Comparison of ENCODE assay signal across 12 cellular contexts in genomic region chr2:230335461-230335863, GRCh38. TPM values are rescaled to one million over a fixed set of nuclear protein-coding genes. Genes with fewer than 3 reads are reported as not detected.
DNase-seq lines count a peak whose midpoint lies in the region; ATAC-seq and TF ChIP-seq lines count a peak whose summit lies in the region.
"Had no signal": no experiment of that assay in that cellular context is flagged by ENCODE, and none has a peak within 500 bp of the region (broad histone marks: within the 10 kb centered on the region; RNA-seq: fewer than 3 reads in every experiment).

No MANE protein-coding gene starts in this region.

- H3K27me3 ChIP-seq in esophagus muscularis mucosa (no peaks in the 10 kb centered on the region), upper lobe of right lung (no peaks in the 10 kb centered on the region)

- TF ChIP-seq EP300 in esophagus muscularis mucosa (IDR thresholded peaks at IDR 0.05) = no peak

- intact Hi-C loops in esophagus muscularis mucosa (cut with DNase I) = no loop called here
- intact Hi-C loops in upper lobe of right lung (cut with DNase I) = no loop called here

- no peak for TF ChIP-seq POLR2A in esophagus muscularis mucosa (IDR thresholded peaks at IDR 0.05; ENCODE audit: low read depth)

- TF ChIP-seq CTCF in fibroblast of villous mesenchyme (IDR thresholded peaks at IDR 0.05; ENCODE audit: insufficient read depth, low read depth, low read length) (no peak), esophagus muscularis mucosa (IDR thresholded peaks at IDR 0.05) (no peak), upper lobe of right lung (IDR thresholded peaks at IDR 0.05) (no peak)

- H3K9me3 Mint-ChIP-seq in activated naive CD4-positive, alpha-beta T cell treated with anti-CD3 and anti-CD28 coated beads, Interleukin-2, amount 50 U/mL, for 24 hours = peaks cover 4% of the 10 kb centered on the region
- peaks cover 11% of the 10 kb centered on the region for H3K9me3 Mint-ChIP-seq in activated CD8-positive, alpha-beta T cell treated with anti-CD3 and anti-CD28 coated beads, Interleukin-2, amount 10 ng/mL, durations not matched to agents 7 days and 5 days (ENCODE audit: insufficient read depth)

- peaks cover 0 to 3% (median 0%) of the 10 kb centered on the region in 4 donors for H3K9me3 ChIP-seq in esophagus muscularis mucosa
- H3K9me3 ChIP-seq in upper lobe of right lung = no peaks in the 10 kb centered on the region

- peak overlapping the region; percentile 93 for H3K27ac Mint-ChIP-seq in activated naive CD4-positive, alpha-beta T cell treated with anti-CD3 and anti-CD28 coated beads, Interleukin-2, amount 50 U/mL, for 24 hours
- peak overlapping the region; percentile 67 for H3K27ac Mint-ChIP-seq in activated CD8-positive, alpha-beta T cell treated with anti-CD3 and anti-CD28 coated beads, Interleukin-2, amount 10 ng/mL, durations not matched to agents 7 days and 5 days

- WGBS in urinary bladder = 48% methylated on average over 3 of the region's 3 CpGs
- 52% methylated on average over 3 of the region's 3 CpGs for WGBS in esophagus muscularis mucosa

- ATAC-seq in activated CD8-positive, alpha-beta T cell treated with anti-CD3 and anti-CD28 coated beads, Interleukin-2, amount 10 ng/mL, durations not matched to agents 7 days and 5 days = peak; percentile 63
- ATAC-seq in upper lobe of right lung = no peak

- no peak overlapping the region for H3K4me3 ChIP-seq in fibroblast of villous mesenchyme (ENCODE audit: low read depth, low read length)
- H3K4me3 ChIP-seq in urinary bladder (ENCODE audit: low read depth, low read length) = no peak overlapping the region
- no peak overlapping the region for H3K4me3 ChIP-seq in esophagus muscularis mucosa
- no peak overlapping the region for H3K4me3 ChIP-seq in upper lobe of right lung

- H3K4me1 ChIP-seq in urinary bladder (ENCODE audit: insufficient read depth) (no peaks in the 10 kb centered on the region), esophagus muscularis mucosa (no peaks in the 10 kb centered on the region), upper lobe of right lung (peaks cover 11% of the 10 kb centered on the region)

- peak overlapping the region; percentile 76 for H3K4me3 Mint-ChIP-seq in activated naive CD4-positive, alpha-beta T cell treated with anti-CD3 and anti-CD28 coated beads, Interleukin-2, amount 50 U/mL, for 24 hours
- H3K4me3 Mint-ChIP-seq in activated CD8-positive, alpha-beta T cell treated with anti-CD3 and anti-CD28 coated beads, Interleukin-2, amount 10 ng/mL, durations not matched to agents 7 days and 5 days = peak overlapping the region; percentile 34

- peaks cover 46% of the 10 kb centered on the region for H3K36me3 Mint-ChIP-seq in activated naive CD4-positive, alpha-beta T cell treated with anti-CD3 and anti-CD28 coated beads, Interleukin-2, amount 50 U/mL, for 24 hours
- H3K36me3 Mint-ChIP-seq in activated CD8-positive, alpha-beta T cell treated with anti-CD3 and anti-CD28 coated beads, Interleukin-2, amount 10 ng/mL, durations not matched to agents 7 days and 5 days (ENCODE audit: low read depth) = peaks cover 76% of the 10 kb centered on the region

- H3K4me1 Mint-ChIP-seq in activated naive CD4-positive, alpha-beta T cell treated with anti-CD3 and anti-CD28 coated beads, Interleukin-2, amount 50 U/mL, for 24 hours = peaks cover 68% of the 10 kb centered on the region
- H3K4me1 Mint-ChIP-seq in activated CD8-positive, alpha-beta T cell treated with anti-CD3 and anti-CD28 coated beads, Interleukin-2, amount 10 ng/mL, durations not matched to agents 7 days and 5 days (ENCODE audit: low read depth) = peaks cover 61% of the 10 kb centered on the region

- POLR2A ChIA-PET in activated CD8-positive, alpha-beta T cell treated with anti-CD3 and anti-CD28 coated beads, Interleukin-2, amount 10 ng/mL, durations not matched to agents 7 days and 5 days (lab: Charles Lee) = no interaction called here

- peak overlapping the region; percentile 32 for H3K27ac ChIP-seq in urinary bladder (ENCODE audit: low read depth)
- H3K27ac ChIP-seq in esophagus muscularis mucosa (replicated peaks in 1 of 4) = no peak overlapping the region
- H3K27ac ChIP-seq in upper lobe of right lung = no peak overlapping the region

- CTCF ChIA-PET in activated CD8-positive, alpha-beta T cell treated with anti-CD3 and anti-CD28 coated beads, Interleukin-2, amount 10 ng/mL, durations not matched to agents 7 days and 5 days (lab: Charles Lee) = interaction anchor here (0.7 to 1.0 kb wide), 2 partner anchors 13 to 33 kb away, joined by 3 read pairs; no protein-coding TSS in a partner anchor

- H3K27me3 Mint-ChIP-seq in activated naive CD4-positive, alpha-beta T cell treated with anti-CD3 and anti-CD28 coated beads, Interleukin-2, amount 50 U/mL, for 24 hours = no peaks in the 10 kb centered on the region
- no peaks in the 10 kb centered on the region for H3K27me3 Mint-ChIP-seq in activated CD8-positive, alpha-beta T cell treated with anti-CD3 and anti-CD28 coated beads, Interleukin-2, amount 10 ng/mL, durations not matched to agents 7 days and 5 days (ENCODE audit: low read depth)

- no peak for DNase-seq in activated naive CD4-positive, alpha-beta T cell treated with anti-CD3 and anti-CD28 coated beads, Interleukin-2, amount 50 U/mL, for 16 hours
- no peak for DNase-seq in activated CD8-positive, alpha-beta T cell treated with anti-CD3 and anti-CD28 coated beads, Interleukin-2, amount 10 ng/mL, durations not matched to agents 7 days and 5 days
- DNase-seq in fibroblast of villous mesenchyme (ENCODE audit: low read depth) (peak; percentile 72), cortex of kidney (lab: John Stamatoyannopoulos, UW) (no peak), esophagus muscularis mucosa (ENCODE audit: extremely low spot score) (no peak), upper lobe of right lung (no peak)
- DNase-seq: DMS153, Karpas-422, NCI-H187 treated with DMSO at 0.1 percent for 48 hours, NCI-H774 had no signal

- H3K36me3 ChIP-seq in urinary bladder (ENCODE audit: insufficient read depth) (peaks cover 11% of the 10 kb centered on the region), esophagus muscularis mucosa (peaks cover 0 to 12% (median 4%) of the 10 kb centered on the region in 4 donors), upper lobe of right lung (peaks cover 22% of the 10 kb centered on the region)

RNA-seq across cellular contexts. Expression of gene SP140L, which starts 8.5 kb away (rescaled TPM):
- 10 to 100 TPM; 90.5 to 96.2 TPM for total RNA-seq in activated CD8-positive, alpha-beta T cell treated with anti-CD3 and anti-CD28 coated beads, Interleukin-2, amount 10 ng/mL, durations not matched to agents 7 days and 5 days
- total RNA-seq in fibroblast of villous mesenchyme (12.6 and 16.8 TPM in 2 replicates), urinary bladder (16.8 TPM), esophagus muscularis mucosa (1 to 10 TPM; 4.4 to 8.3 (median 6.8) TPM), upper lobe of right lung (27.2 TPM)
- polyA plus RNA-seq in urinary bladder = 10.4 TPM
